19 cellular contexts compared by ENCODE assay signal in the genomic region with DNA sequence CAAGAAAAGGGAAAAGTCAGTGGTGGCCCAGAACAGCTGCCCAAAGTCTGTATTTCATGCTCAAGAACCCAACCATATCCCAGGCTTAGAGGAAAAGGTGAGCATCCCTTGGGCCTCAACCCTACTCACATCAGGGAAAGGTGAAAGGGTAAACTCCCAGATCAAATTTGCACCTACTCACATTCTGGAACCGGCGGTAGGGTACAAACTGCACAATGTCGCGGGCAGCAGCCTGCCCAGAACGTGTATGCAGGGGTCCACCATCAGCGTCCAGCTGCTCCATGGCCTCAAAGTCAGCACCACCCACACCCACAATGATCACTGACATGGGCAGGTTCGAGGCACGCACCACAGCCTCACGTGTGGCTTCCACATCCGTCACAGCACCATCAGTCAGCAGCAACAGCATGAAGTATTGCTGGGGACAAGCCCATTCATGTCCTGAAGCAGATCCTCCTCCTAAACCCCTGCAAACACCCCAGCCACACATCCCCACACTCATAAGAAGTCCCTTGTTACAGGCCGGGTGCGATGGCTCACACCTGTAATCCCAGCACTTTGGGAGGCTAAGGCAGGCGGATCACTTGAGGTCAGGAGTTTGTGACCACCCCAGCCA. TPM values are rescaled to one million over a fixed set of nuclear protein-coding genes. Genes with fewer than 3 reads are reported as not detected.
DNase-seq lines count a peak whose midpoint lies in the region; ATAC-seq and TF ChIP-seq lines count a peak whose summit lies in the region.
"Had no signal": no experiment of that assay in that cellular context is flagged by ENCODE, and none has a peak within 500 bp of the region (broad histone marks: within the 10 kb centered on the region; RNA-seq: fewer than 3 reads in every experiment).

No MANE protein-coding gene starts in this region.

- DNase-seq in activated T-cell treated with anti-CD3 and anti-CD28 coated beads, Interleukin-2, amount 50 U/mL, for 24 hours = peak; percentile 20
- no peak for DNase-seq in activated T-cell treated with anti-CD3 and anti-CD28 coated beads, Interleukin-2, amount 50 U/mL, for 72 hours
- peak; percentile 74 for DNase-seq in RWPE2 (ENCODE audit: low spot score)
- no peak for DNase-seq in effector memory CD8-positive, alpha-beta T cell
- DNase-seq in stimulated activated naive B cell treated with anti-CD40 and anti-IgM and Interleukin-4, amounts not matched to agents 10 μg/mL and 1 μg/mL and 100 μg/mL, for 72 hours = no peak
- DNase-seq in natural killer cell = no peak
- DNase-seq in midbrain (lab: John Stamatoyannopoulos, UW) = no peak
- DNase-seq: ACHN; activated CD4-positive, alpha-beta T cell treated with anti-CD3 and anti-CD28 coated beads, Interleukin-2, amount 50 U/mL, for 1 hour; DMS 273 treated with DMSO at 0.1 percent for 48 hours; mesendoderm; NCI-H187; NCI-H446 treated with DMSO at 0.1 percent for 48 hours; SHP77 treated with DMSO at 0.1 percent for 48 hours had no signal

- peak overlapping the region; percentile 35 for H3K27ac Mint-ChIP-seq in activated T-cell treated with anti-CD3 and anti-CD28 coated beads, Interleukin-2, amount 50 U/mL, for 24 hours
- no peak overlapping the region for H3K27ac Mint-ChIP-seq in activated T-cell treated with anti-CD3 and anti-CD28 coated beads, Interleukin-2, amount 50 U/mL, for 72 hours
- peak overlapping the region; percentile 75 to 78 for H3K27ac Mint-ChIP-seq in effector memory CD8-positive, alpha-beta T cell
- peak overlapping the region; percentile 28 for H3K27ac Mint-ChIP-seq in stimulated activated naive B cell treated with anti-CD40 and anti-IgM and Interleukin-4, amounts not matched to agents 10 μg/mL and 1 μg/mL and 100 μg/mL, for 72 hours
- H3K27ac Mint-ChIP-seq in natural killer cell = no peak overlapping the region

- no peaks in the 10 kb centered on the region for H3K27me3 ChIP-seq in RWPE2 (ENCODE audit: insufficient read depth, poor library complexity, severe bottlenecking)
- H3K27me3 ChIP-seq: breast epithelium, esophagus muscularis mucosa had no signal

- no peaks in the 10 kb centered on the region for H3K4me1 ChIP-seq in RWPE2 (ENCODE audit: insufficient read depth, poor library complexity, severe bottlenecking)
- H3K4me1 ChIP-seq: breast epithelium, esophagus muscularis mucosa had no signal

- H3K9me3 Mint-ChIP-seq in activated T-cell treated with anti-CD3 and anti-CD28 coated beads, Interleukin-2, amount 50 U/mL, for 24 hours = no peaks in the 10 kb centered on the region
- H3K9me3 Mint-ChIP-seq in activated T-cell treated with anti-CD3 and anti-CD28 coated beads, Interleukin-2, amount 50 U/mL, for 72 hours = no peaks in the 10 kb centered on the region
- H3K9me3 Mint-ChIP-seq in effector memory CD8-positive, alpha-beta T cell = no peaks in the 10 kb centered on the region
- no peaks in the 10 kb centered on the region for H3K9me3 Mint-ChIP-seq in stimulated activated naive B cell treated with anti-CD40 and anti-IgM and Interleukin-4, amounts not matched to agents 10 μg/mL and 1 μg/mL and 100 μg/mL, for 72 hours
- no peaks in the 10 kb centered on the region for H3K9me3 Mint-ChIP-seq in natural killer cell
- H3K9me3 Mint-ChIP-seq: naive thymus-derived CD8-positive, alpha-beta T cell had no signal

- peaks cover 85% of the 10 kb centered on the region for H3K36me3 ChIP-seq in RWPE2 (ENCODE audit: low read depth)

- H3K36me3 Mint-ChIP-seq in activated T-cell treated with anti-CD3 and anti-CD28 coated beads, Interleukin-2, amount 50 U/mL, for 24 hours (ENCODE audit: low read depth) = peaks cover 68% of the 10 kb centered on the region
- H3K36me3 Mint-ChIP-seq in activated T-cell treated with anti-CD3 and anti-CD28 coated beads, Interleukin-2, amount 50 U/mL, for 72 hours (ENCODE audit: insufficient read depth in 2 of 2) = peaks cover 3 to 14% of the 10 kb centered on the region in 2 donors
- peaks cover 67% of the 10 kb centered on the region for H3K36me3 Mint-ChIP-seq in effector memory CD8-positive, alpha-beta T cell (ENCODE audit: insufficient read depth)
- H3K36me3 Mint-ChIP-seq in stimulated activated naive B cell treated with anti-CD40 and anti-IgM and Interleukin-4, amounts not matched to agents 10 μg/mL and 1 μg/mL and 100 μg/mL, for 72 hours = peaks cover 26 to 48% of the 10 kb centered on the region in 2 donors
- peaks cover 18% of the 10 kb centered on the region for H3K36me3 Mint-ChIP-seq in natural killer cell

- H3K4me1 Mint-ChIP-seq in activated T-cell treated with anti-CD3 and anti-CD28 coated beads, Interleukin-2, amount 50 U/mL, for 24 hours (ENCODE audit: low read depth) = peaks cover under 1% of the 10 kb centered on the region
- peaks cover 5% of the 10 kb centered on the region for H3K4me1 Mint-ChIP-seq in activated T-cell treated with anti-CD3 and anti-CD28 coated beads, Interleukin-2, amount 50 U/mL, for 72 hours (ENCODE audit: low read depth)
- H3K4me1 Mint-ChIP-seq in effector memory CD8-positive, alpha-beta T cell (ENCODE audit: low read depth in 2 of 2) = no peaks in the 10 kb centered on the region
- no peaks in the 10 kb centered on the region for H3K4me1 Mint-ChIP-seq in stimulated activated naive B cell treated with anti-CD40 and anti-IgM and Interleukin-4, amounts not matched to agents 10 μg/mL and 1 μg/mL and 100 μg/mL, for 72 hours
- peaks cover 0 to 6% of the 10 kb centered on the region in 2 donors for H3K4me1 Mint-ChIP-seq in natural killer cell
- H3K4me1 Mint-ChIP-seq: naive thymus-derived CD8-positive, alpha-beta T cell had no signal

- ATAC-seq in activated T-cell treated with anti-CD3 and anti-CD28 coated beads, Interleukin-2, amount 50 U/mL, for 72 hours (replicated peaks in 1 of 2) = no peak
- ATAC-seq in RWPE2 (ENCODE audit: low read depth) (no peak), natural killer cell (no peak), HG03045 (IDR thresholded peaks at IDR 0.05; ENCODE audit: unreplicated experiment) (no peak)
- no peak for ATAC-seq in effector memory CD8-positive, alpha-beta T cell (replicated peaks)
- ATAC-seq in stimulated activated naive B cell treated with anti-CD40 and anti-IgM and Interleukin-4, amounts not matched to agents 10 μg/mL and 1 μg/mL and 100 μg/mL, for 72 hours (replicated peaks) = no peak
- ATAC-seq: naive thymus-derived CD8-positive, alpha-beta T cell had no signal

- H3K27ac ChIP-seq in RWPE2 (ENCODE audit: poor library complexity, severe bottlenecking) = peak overlapping the region; percentile 0
- H3K27ac ChIP-seq: breast epithelium, C4-2B, esophagus muscularis mucosa had no signal

- intact Hi-C loops in natural killer cell (cut with micrococcal nuclease) = no loop called here

- no peak overlapping the region for H3K4me3 Mint-ChIP-seq in activated T-cell treated with anti-CD3 and anti-CD28 coated beads, Interleukin-2, amount 50 U/mL, for 24 hours
- no peak overlapping the region for H3K4me3 Mint-ChIP-seq in activated T-cell treated with anti-CD3 and anti-CD28 coated beads, Interleukin-2, amount 50 U/mL, for 72 hours
- no peak overlapping the region for H3K4me3 Mint-ChIP-seq in effector memory CD8-positive, alpha-beta T cell
- no peak overlapping the region for H3K4me3 Mint-ChIP-seq in stimulated activated naive B cell treated with anti-CD40 and anti-IgM and Interleukin-4, amounts not matched to agents 10 μg/mL and 1 μg/mL and 100 μg/mL, for 72 hours
- no peak overlapping the region for H3K4me3 Mint-ChIP-seq in natural killer cell
- H3K4me3 Mint-ChIP-seq: naive thymus-derived CD8-positive, alpha-beta T cell had no signal

- no peak for TF ChIP-seq CTCF in RWPE2 (IDR thresholded peaks at IDR 0.05; ENCODE audit: poor library complexity, severe bottlenecking)
- TF ChIP-seq CTCF in natural killer cell (IDR thresholded peaks at IDR 0.05) = no peak

- H3K9me3 ChIP-seq in RWPE2 (ENCODE audit: severe bottlenecking) = no peaks in the 10 kb centered on the region
- H3K9me3 ChIP-seq: breast epithelium, esophagus muscularis mucosa had no signal

- no peak overlapping the region for H3K4me3 ChIP-seq in RWPE2 (ENCODE audit: severe bottlenecking)
- H3K4me3 ChIP-seq: breast epithelium, esophagus muscularis mucosa had no signal

- H3K27me3 Mint-ChIP-seq in activated T-cell treated with anti-CD3 and anti-CD28 coated beads, Interleukin-2, amount 50 U/mL, for 24 hours = no peaks in the 10 kb centered on the region
- H3K27me3 Mint-ChIP-seq in activated T-cell treated with anti-CD3 and anti-CD28 coated beads, Interleukin-2, amount 50 U/mL, for 72 hours (ENCODE audit: low read depth) = no peaks in the 10 kb centered on the region
- no peaks in the 10 kb centered on the region for H3K27me3 Mint-ChIP-seq in effector memory CD8-positive, alpha-beta T cell
- H3K27me3 Mint-ChIP-seq in stimulated activated naive B cell treated with anti-CD40 and anti-IgM and Interleukin-4, amounts not matched to agents 10 μg/mL and 1 μg/mL and 100 μg/mL, for 72 hours = no peaks in the 10 kb centered on the region
- no peaks in the 10 kb centered on the region for H3K27me3 Mint-ChIP-seq in natural killer cell (ENCODE audit: low read depth in 2 of 2)
- H3K27me3 Mint-ChIP-seq: naive thymus-derived CD8-positive, alpha-beta T cell had no signal

RNA-seq across cellular contexts. Expression of gene SPAG4, which starts 10.9 kb away (rescaled TPM):
- total RNA-seq in activated T-cell treated with anti-CD3 and anti-CD28 coated beads, Interleukin-2, amount 50 U/mL, for 72 hours = 1 to 10 TPM; 8.7 to 9.8 TPM
- total RNA-seq in natural killer cell = 10 to 100 TPM; 11.2 to 16.2 (median 11.9) TPM

RNA-seq across cellular contexts. Expression of gene CPNE1, which starts 38.2 kb away (rescaled TPM):
- 100 to 1,000 TPM; 459 to 512 TPM for total RNA-seq in activated T-cell treated with anti-CD3 and anti-CD28 coated beads, Interleukin-2, amount 50 U/mL, for 72 hours
- 100 to 1,000 TPM; 298 to 342 (median 334) TPM for total RNA-seq in natural killer cell

RNA-seq across cellular contexts. Expression of gene RBM12, which starts 38.2 kb away (rescaled TPM):
- total RNA-seq in activated T-cell treated with anti-CD3 and anti-CD28 coated beads, Interleukin-2, amount 50 U/mL, for 72 hours = 10 to 100 TPM; 71.1 to 92.4 TPM
- total RNA-seq in natural killer cell = 100 to 1,000 TPM in 1 of 3 donors, 10 to 100 TPM in 2; 80.9 to 112 (median 89.4) TPM

Comparison
In these comparisons a context has a peak if more than half of its experiments do, and no peak if none do; other contexts are left out.
1. DNase-seq: peak in activated T-cell treated with anti-CD3 and anti-CD28 coated beads, Interleukin-2, amount 50 U/mL, for 24 hours (single experiment) and RWPE2 (single experiment); none in activated T-cell treated with anti-CD3 and anti-CD28 coated beads, Interleukin-2, amount 50 U/mL, for 72 hours (0 of 2), effector memory CD8-positive, alpha-beta T cell (0 of 3), stimulated activated naive B cell treated with anti-CD40 and anti-IgM and Interleukin-4, amounts not matched to agents 10 μg/mL and 1 μg/mL and 100 μg/mL, for 72 hours (single experiment), natural killer cell (single experiment) and midbrain (single experiment).
2. H3K27ac Mint-ChIP-seq: peak in activated T-cell treated with anti-CD3 and anti-CD28 coated beads, Interleukin-2, amount 50 U/mL, for 24 hours (single experiment), effector memory CD8-positive, alpha-beta T cell (2 of 2) and stimulated activated naive B cell treated with anti-CD40 and anti-IgM and Interleukin-4, amounts not matched to agents 10 μg/mL and 1 μg/mL and 100 μg/mL, for 72 hours (single experiment); none in activated T-cell treated with anti-CD3 and anti-CD28 coated beads, Interleukin-2, amount 50 U/mL, for 72 hours (single experiment) and natural killer cell (0 of 2).